In the genomic region with DNA sequence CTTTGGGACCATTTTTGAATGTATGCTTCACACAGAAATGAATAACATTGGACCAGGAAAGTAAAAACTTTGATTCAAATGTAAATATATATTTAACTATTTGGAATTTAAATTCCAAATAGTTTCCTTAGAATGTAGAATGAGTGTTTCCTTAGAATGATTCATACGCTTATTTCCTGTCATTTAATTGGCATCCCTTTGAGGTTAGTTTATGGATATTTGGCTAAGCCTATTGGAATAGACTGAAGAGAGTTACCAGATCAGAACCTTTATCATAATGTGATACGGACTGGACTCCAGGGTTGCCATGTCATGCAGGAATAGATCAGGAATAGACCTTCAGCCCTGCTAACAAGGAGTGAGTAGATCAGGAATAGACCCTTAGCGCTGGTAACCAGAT, we compare ENCODE assay signal across 25 cellular contexts.
"Had no signal": no experiment of that assay in that cellular context is flagged by ENCODE, and none has a peak within 500 bp of the region (broad histone marks: within the 10 kb centered on the region; RNA-seq: fewer than 3 reads in every experiment).

No MANE protein-coding gene starts in this region.

- ATAC-seq: heart right ventricle, left lung, right lobe of liver had no signal

- H3K36me3 ChIP-seq: left lung, right lobe of liver, vagina had no signal

- FAIRE-seq: TTC549 had no signal

- DNase-seq: activated CD4-positive, alpha-beta T cell treated with anti-CD3 and anti-CD28 coated beads for 1 hour; activated CD4-positive, alpha-beta T cell treated with anti-CD3 and anti-CD28 coated beads, Interleukin-2, amount 50 U/mL, for 1 hour; activated naive CD4-positive, alpha-beta T cell treated with Interleukin-2 at 50 U/mL for 16 hours; activated naive CD8-positive, alpha-beta T cell treated with anti-CD3 and anti-CD28 coated beads for 36 hours; activated T-cell treated with anti-CD3 and anti-CD28 coated beads, Interleukin-2, amount 50 U/mL, for 1 hour; amniotic stem cell; cerebellar nuclear complex; cortex of kidney; endodermal cell; esophagus squamous epithelium; heart right ventricle; immature natural killer cell; kidney glomerular epithelial cell; left lung; naive B cell; occipital lobe; posterior cingulate gyrus; right lobe of liver; stimulated activated CD4-positive, alpha-beta T cell treated with anti-CD3 and anti-CD28 coated beads, Interleukin-2, amount 100 ng/mL, for 48 hours; stimulated activated naive CD4-positive, alpha-beta T cell; testis; trophoblast cell had no signal

- H3K27ac ChIP-seq: esophagus squamous epithelium, heart right ventricle, left lung, right lobe of liver, testis, vagina had no signal

- H3K4me1 ChIP-seq: esophagus squamous epithelium, left lung, right lobe of liver, testis, vagina had no signal

- H3K4me3 ChIP-seq: esophagus squamous epithelium, heart right ventricle, left lung, lung, right lobe of liver, testis, vagina had no signal

- H3K27me3 ChIP-seq: esophagus squamous epithelium, heart right ventricle, left lung, right lobe of liver, testis, vagina had no signal

- H3K9me3 ChIP-seq: esophagus squamous epithelium, left lung, right lobe of liver, testis, vagina had no signal
